ENCODE assay signal across 8 cellular contexts in genomic region chr5:140362875-140363630, GRCh38. TPM values are rescaled to one million over a fixed set of nuclear protein-coding genes. Genes with fewer than 3 reads are reported as not detected.
DNase-seq lines count a peak whose midpoint lies in the region; ATAC-seq, FAIRE-seq and TF ChIP-seq lines count a peak whose summit lies in the region.

No MANE protein-coding gene starts in this region.

- no peaks in the 10 kb centered on the region for H3K36me3 Mint-ChIP-seq in activated CD8-positive, alpha-beta memory T cell treated with anti-CD3 and anti-CD28 coated beads, Interleukin-2, amount 10 ng/mL, durations not matched to agents 7 days and 5 days

- in situ Hi-C loops in ACHN (cut with HindIII; ENCODE audit: low pct_ligation_motif_present, low pct_unique_long_range_greater_than_20kb, low sequenced_read_pairs): no loop called here

- DNase-seq in ACHN (peak; percentile 68), NCI-H748 treated with DMSO at 0.1 percent for 48 hours (lab: John Stamatoyannopoulos, UW) (peak; percentile 29), endothelial cell of umbilical vein (ENCODE audit: low read depth, low spot score) (peak; percentile 61), mucosa of gallbladder (ENCODE audit: low spot score) (peak; percentile 82)
- DNase-seq in activated CD8-positive, alpha-beta memory T cell treated with anti-CD3 and anti-CD28 coated beads, Interleukin-2, amount 10 ng/mL, durations not matched to agents 7 days and 5 days: peak; percentile 88
- peak; percentile 63 to 68 for DNase-seq in stimulated activated CD8-positive, alpha-beta memory T cell treated with anti-CD3 and anti-CD28 coated beads, Interleukin-7, amount 100 ng/mL, for 1 hour (ENCODE audit: low read depth in 2 of 2)

- no peaks in the 10 kb centered on the region for H3K9me3 ChIP-seq in endothelial cell of umbilical vein (replicated peaks; ENCODE audit: control insufficient read depth, insufficient read depth, low read length)

- H2AFZ ChIP-seq in endothelial cell of umbilical vein (ENCODE audit: low read depth, low read length): peak overlapping the region; percentile 90

- no peaks in the 10 kb centered on the region for H3K27me3 Mint-ChIP-seq in activated CD8-positive, alpha-beta memory T cell treated with anti-CD3 and anti-CD28 coated beads, Interleukin-2, amount 10 ng/mL, durations not matched to agents 7 days and 5 days

- H3K9me3 Mint-ChIP-seq in activated CD8-positive, alpha-beta memory T cell treated with anti-CD3 and anti-CD28 coated beads, Interleukin-2, amount 10 ng/mL, durations not matched to agents 7 days and 5 days (ENCODE audit: low read depth): no peaks in the 10 kb centered on the region

- intact Hi-C loops in endothelial cell of umbilical vein (cut with micrococcal nuclease): loop anchor here (1.0 kb wide), 2 partner anchors 272 to 357 kb away; no protein-coding TSS in a partner anchor

- H3K79me2 ChIP-seq in endothelial cell of umbilical vein (ENCODE audit: control insufficient read depth, insufficient read depth, low read length): no peaks in the 10 kb centered on the region

- no peaks in the 10 kb centered on the region for H3K36me3 ChIP-seq in endothelial cell of umbilical vein (ENCODE audit: control insufficient read depth in 2 of 2, extremely low read depth in 1 of 2, insufficient read depth in 2 of 2, low read length in 2 of 2)

- dilution Hi-C loops in endothelial cell of umbilical vein (cut with MboI; ENCODE audit: extremely low pct_ligation_motif_present, low sequenced_read_pairs): no loop called here

- H3K27ac ChIP-seq in endothelial cell of umbilical vein (ENCODE audit: insufficient read depth, low read depth, low read length): no peak overlapping the region

- ATAC-seq in GM18505 (IDR thresholded peaks at IDR 0.05; ENCODE audit: unreplicated experiment): peak; percentile 93
- ATAC-seq in HG03045 (IDR thresholded peaks at IDR 0.05; ENCODE audit: unreplicated experiment): peak; percentile 86
- ATAC-seq in activated CD8-positive, alpha-beta memory T cell treated with anti-CD3 and anti-CD28 coated beads, Interleukin-2, amount 10 ng/mL, durations not matched to agents 7 days and 5 days: peak; percentile 92

- H3K9me1 ChIP-seq in endothelial cell of umbilical vein (replicated peaks; ENCODE audit: control insufficient read depth, extremely low read depth, insufficient read depth, low read length): no peaks in the 10 kb centered on the region

- peak; percentile 87 for FAIRE-seq in endothelial cell of umbilical vein (lab: Jason Lieb, UNC)

- CTCF ChIA-PET in activated CD8-positive, alpha-beta memory T cell treated with anti-CD3 and anti-CD28 coated beads, Interleukin-2, amount 10 ng/mL, durations not matched to agents 7 days and 5 days (lab: Charles Lee): interaction anchor here (0.7 to 5.8 kb wide), 40 partner anchors 9 to 357 kb away, joined by 3 to 49 read pairs (median 4); partner anchors contain the start of genes ANKHD1, CD14, HARS1 and HARS2
- CTCF ChIA-PET in endothelial cell of umbilical vein (lab: Charles Lee): interaction anchor here (0.6 to 4.1 kb wide), 35 partner anchors 8 to 357 kb away, joined by 3 to 64 read pairs (median 5); partner anchors contain the start of genes HBEGF, IK, NDUFA2 and WDR55

- H3K4me1 ChIP-seq in endothelial cell of umbilical vein (ENCODE audit: control insufficient read depth, extremely low read depth, insufficient read depth, low read length): peaks cover 3% of the 10 kb centered on the region

- TF ChIP-seq CTCF in endothelial cell of umbilical vein (IDR thresholded peaks at IDR 0.05; ENCODE audit: extremely low read depth in 1 of 2, insufficient read depth in 1 of 2, low read depth in 1 of 2, low read length in 2 of 2): peak; percentile 97 to 98

- peak overlapping the region in 2 of 3 experiments; percentile 20 to 24 for H3K4me3 ChIP-seq in endothelial cell of umbilical vein (replicated peaks in 1 of 3; ENCODE audit: insufficient read depth in 1 of 3, low read depth in 1 of 3, low read length in 3 of 3)

- H3K27ac Mint-ChIP-seq in activated CD8-positive, alpha-beta memory T cell treated with anti-CD3 and anti-CD28 coated beads, Interleukin-2, amount 10 ng/mL, durations not matched to agents 7 days and 5 days: no peak overlapping the region

- H3K4me1 Mint-ChIP-seq in activated CD8-positive, alpha-beta memory T cell treated with anti-CD3 and anti-CD28 coated beads, Interleukin-2, amount 10 ng/mL, durations not matched to agents 7 days and 5 days: peaks cover 9% of the 10 kb centered on the region

- H3K27me3 ChIP-seq in endothelial cell of umbilical vein (ENCODE audit: control insufficient read depth in 2 of 2, insufficient read depth in 2 of 2, low read length in 2 of 2): no peaks in the 10 kb centered on the region

- TF ChIP-seq POLR2A in GM18505 (IDR thresholded peaks at IDR 0.05; ENCODE audit: borderline replicate concordance, extremely low read depth, insufficient read depth, insufficient read length): no peak
- no peak for TF ChIP-seq POLR2A in endothelial cell of umbilical vein (IDR thresholded peaks at IDR 0.05; ENCODE audit: low read depth, low read length)

- H4K20me1 ChIP-seq in endothelial cell of umbilical vein (replicated peaks; ENCODE audit: control insufficient read depth, extremely low read depth, insufficient read depth, low read length): no peaks in the 10 kb centered on the region

- H3K4me2 ChIP-seq in endothelial cell of umbilical vein (ENCODE audit: insufficient read depth, low read length): peak overlapping the region; percentile 52

- no TSS peak for BruUV-seq in endothelial cell of umbilical vein (replicated peaks; lab: Mats Ljungman, UMichigan)

- H3K9ac ChIP-seq in endothelial cell of umbilical vein (replicated peaks; ENCODE audit: extremely low read depth, insufficient read depth, low read length): no peak overlapping the region

- peak overlapping the region; percentile 66 for H3K4me3 Mint-ChIP-seq in activated CD8-positive, alpha-beta memory T cell treated with anti-CD3 and anti-CD28 coated beads, Interleukin-2, amount 10 ng/mL, durations not matched to agents 7 days and 5 days

- POLR2A ChIA-PET in endothelial cell of umbilical vein (lab: Charles Lee): no interaction called here

TF ChIP-seq in endothelial cell of umbilical vein, 7 proteins besides CTCF, POLR2A, EP300 and RAD21:
- TF ChIP-seq GATA2 (IDR thresholded peaks at IDR 0.05; ENCODE audit: insufficient read depth, insufficient read length, low read depth, low read length) (no peak), POLR2AphosphoS5 (IDR thresholded peaks at IDR 0.05; ENCODE audit: insufficient read depth, low read depth, low read length) (no peak), MAX (IDR thresholded peaks at IDR 0.05; ENCODE audit: insufficient read depth, insufficient read length) (no peak), EZH2 (IDR thresholded peaks at IDR 0.05; ENCODE audit: borderline replicate concordance, low read depth, low read length, severe bottlenecking) (no peak), MYC (IDR thresholded peaks at IDR 0.05; ENCODE audit: low read depth, low read length) (no peak), JUN (IDR thresholded peaks at IDR 0.05; ENCODE audit: borderline replicate concordance, insufficient read depth, insufficient read length, low read depth) (no peak), FOS (IDR thresholded peaks at IDR 0.05; ENCODE audit: borderline replicate concordance, insufficient read depth, low read length) (no peak)

RNA-seq across cellular contexts. Expression of gene SLC4A9, which starts 3.1 kb away (rescaled TPM):
- under 1 TPM; 0.07 to 0.35 TPM for total RNA-seq in activated CD8-positive, alpha-beta memory T cell treated with anti-CD3 and anti-CD28 coated beads, Interleukin-2, amount 10 ng/mL, durations not matched to agents 7 days and 5 days
- total RNA-seq in endothelial cell of umbilical vein (not detected in 2 replicates), mucosa of gallbladder (0.86 TPM)
- not detected in 2 replicates for polyA plus RNA-seq in endothelial cell of umbilical vein
- polyA plus RNA-seq in endothelial cell of umbilical vein (2011; cell fraction: cytosol; rRNA removed): 0.06 TPM in 1 of 2 replicates, not detected in the other
- 0.09 and 0.22 TPM in 2 replicates for polyA plus RNA-seq in endothelial cell of umbilical vein (2011; cell fraction: nucleus; rRNA removed)
- polyA plus RNA-seq in endothelial cell of umbilical vein (2012): not detected in 2 replicates
- polyA minus RNA-seq in endothelial cell of umbilical vein: not detected in 2 replicates
- polyA minus RNA-seq in endothelial cell of umbilical vein (2011; cell fraction: cytosol; rRNA and poly(A)+ RNA removed): not detected
- polyA minus RNA-seq in endothelial cell of umbilical vein (2011; cell fraction: nucleus; rRNA and poly(A)+ RNA removed): not detected in 2 replicates

RNA-seq across cellular contexts. Expression of gene HBEGF, which starts 16.6 kb away (rescaled TPM):
- 10 to 100 TPM; 10.7 to 13.5 TPM for total RNA-seq in activated CD8-positive, alpha-beta memory T cell treated with anti-CD3 and anti-CD28 coated beads, Interleukin-2, amount 10 ng/mL, durations not matched to agents 7 days and 5 days
- total RNA-seq in endothelial cell of umbilical vein (33.2 and 35.3 TPM in 2 replicates), mucosa of gallbladder (21.2 TPM)
- polyA plus RNA-seq in endothelial cell of umbilical vein: 62.9 and 79.8 TPM in 2 replicates
- polyA plus RNA-seq in endothelial cell of umbilical vein (2011; cell fraction: cytosol; rRNA removed): 79.4 and 88.5 TPM in 2 replicates
- 126 and 162 TPM in 2 replicates for polyA plus RNA-seq in endothelial cell of umbilical vein (2011; cell fraction: nucleus; rRNA removed)
- 38.6 and 57.3 TPM in 2 replicates for polyA plus RNA-seq in endothelial cell of umbilical vein (2012)
- polyA minus RNA-seq in endothelial cell of umbilical vein: 33.7 and 35.1 TPM in 2 replicates
- 1.2 TPM for polyA minus RNA-seq in endothelial cell of umbilical vein (2011; cell fraction: cytosol; rRNA and poly(A)+ RNA removed)
- 54.6 and 68.6 TPM in 2 replicates for polyA minus RNA-seq in endothelial cell of umbilical vein (2011; cell fraction: nucleus; rRNA and poly(A)+ RNA removed)

RNA-seq across cellular contexts. Expression of gene ANKHD1, which starts 38.6 kb away (rescaled TPM):
- total RNA-seq in activated CD8-positive, alpha-beta memory T cell treated with anti-CD3 and anti-CD28 coated beads, Interleukin-2, amount 10 ng/mL, durations not matched to agents 7 days and 5 days: 100 to 1,000 TPM; 111 to 124 TPM
- total RNA-seq in endothelial cell of umbilical vein: 87.0 and 92.4 TPM in 2 replicates
- polyA plus RNA-seq in endothelial cell of umbilical vein: 54.8 and 56.1 TPM in 2 replicates
- 41.6 and 43.0 TPM in 2 replicates for polyA plus RNA-seq in endothelial cell of umbilical vein (2011; cell fraction: cytosol; rRNA removed)
- 156 and 175 TPM in 2 replicates for polyA plus RNA-seq in endothelial cell of umbilical vein (2011; cell fraction: nucleus; rRNA removed)
- polyA plus RNA-seq in endothelial cell of umbilical vein (2012): 46.3 and 54.2 TPM in 2 replicates
- polyA minus RNA-seq in endothelial cell of umbilical vein: 155 and 170 TPM in 2 replicates
- 39.7 TPM for polyA minus RNA-seq in endothelial cell of umbilical vein (2011; cell fraction: cytosol; rRNA and poly(A)+ RNA removed)
- 173 and 218 TPM in 2 replicates for polyA minus RNA-seq in endothelial cell of umbilical vein (2011; cell fraction: nucleus; rRNA and poly(A)+ RNA removed)
- 116 TPM for total RNA-seq in mucosa of gallbladder

Comparison
In these comparisons a context has a peak if more than half of its experiments do, and no peak if none do; other contexts are left out.
1. DNase-seq: peak in every context shown above with its lines; median percentile 88 in activated CD8-positive, alpha-beta memory T cell treated with anti-CD3 and anti-CD28 coated beads, Interleukin-2, amount 10 ng/mL, durations not matched to agents 7 days and 5 days; 82 in mucosa of gallbladder; 68 in ACHN; 66 in stimulated activated CD8-positive, alpha-beta memory T cell treated with anti-CD3 and anti-CD28 coated beads, Interleukin-7, amount 100 ng/mL, for 1 hour; 61 in endothelial cell of umbilical vein; 29 in NCI-H748 treated with DMSO at 0.1 percent for 48 hours.